Comparison of ENCODE assay signal across 5 cellular contexts in the genomic region with DNA sequence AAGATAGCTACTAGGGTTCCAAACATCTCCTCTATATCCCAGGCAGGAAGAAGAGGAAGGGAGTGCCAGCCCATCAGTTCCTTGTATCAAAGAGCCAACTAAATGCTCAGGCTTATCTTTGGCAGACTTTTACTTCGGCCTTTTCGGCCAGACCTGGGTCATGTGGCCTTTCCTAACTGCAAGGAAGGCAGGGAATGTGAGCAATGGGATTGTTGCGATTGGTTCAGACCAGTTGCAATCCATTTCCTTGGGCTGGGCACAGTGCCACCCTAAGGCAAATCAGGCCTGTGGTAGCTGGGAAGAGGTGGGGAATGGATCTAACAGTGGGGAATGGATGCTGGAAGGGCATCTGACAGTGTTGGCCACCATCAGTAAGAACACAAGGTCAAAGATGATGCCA.
"Had no signal": no experiment of that assay in that cellular context is flagged by ENCODE, and none has a peak within 500 bp of the region (broad histone marks: within the 10 kb centered on the region; RNA-seq: fewer than 3 reads in every experiment).

No MANE protein-coding gene starts in this region.

- H3K4me2 ChIP-seq: GM23338 had no signal

- DNase-seq: H9, HCEC 1CT, IMR-90 had no signal

- ATAC-seq: GM23338, K562 had no signal

- H3K9me3 Mint-ChIP-seq: GM23338 had no signal

- H3K4me3 ChIP-seq: GM23338, K562 had no signal

- H3K27ac Mint-ChIP-seq: GM23338 had no signal

- H3K4me3 Mint-ChIP-seq: GM23338, H9 had no signal

- H2AFZ ChIP-seq: GM23338 had no signal
